In genomic region chr12:53803194-53803593, GRCh38 we compare ENCODE assay signal across 16 cellular contexts. TPM values are rescaled to one million over a fixed set of nuclear protein-coding genes. Genes with fewer than 3 reads are reported as not detected.
DNase-seq lines count a peak whose midpoint lies in the region; ATAC-seq and TF ChIP-seq lines count a peak whose summit lies in the region.
"Had no signal": no experiment of that assay in that cellular context is flagged by ENCODE, and none has a peak within 500 bp of the region (broad histone marks: within the 10 kb centered on the region; RNA-seq: fewer than 3 reads in every experiment).

No MANE protein-coding gene starts in this region.

- in situ Hi-C loops in Panc1 (cut with HindIII; ENCODE audit: low pct_unique_long_range_greater_than_20kb, low sequenced_read_pairs) = no loop called here

- H3K27me3 ChIP-seq in Panc1 (ENCODE audit: control insufficient read depth, insufficient read depth, low read length) = no peaks in the 10 kb centered on the region

- DNase-seq in Panc1 (ENCODE audit: low read depth, low spot score) = no peak
- peak; percentile 14 for DNase-seq in fibroblast of mammary gland (ENCODE audit: low read depth)
- no peak for DNase-seq in activated CD4-positive, alpha-beta T cell treated with anti-CD3 and anti-CD28 coated beads, Interleukin-2, amount 50 U/mL, for 1 hour
- no peak for DNase-seq in head of caudate nucleus
- DNase-seq: AML-193; CD4-positive, CD25-positive, alpha-beta regulatory T cell; DMS 273 treated with DMSO at 0.1 percent for 48 hours; GM23248; IMR-90 had no signal

- intact Hi-C loops in Panc1 (cut with micrococcal nuclease; ENCODE audit: unreplicated experiment) (no loop called here), head of caudate nucleus (cut with DNase I) (no loop called here)

- no TSS peak for BruUV-seq in Panc1 (replicated peaks; lab: Mats Ljungman, UMichigan)

- H3K4me3 ChIP-seq in HEK293 (ENCODE audit: low read depth, low read length) (no peak overlapping the region), Panc1 (ENCODE audit: low read depth in 2 of 2, low read length in 2 of 2) (no peak overlapping the region), fibroblast of mammary gland (ENCODE audit: control insufficient read depth, low read depth, low read length) (no peak overlapping the region)
- H3K4me3 ChIP-seq: BLaER1, GM23248 had no signal

- TF ChIP-seq CTCF in HEK293 (tag by site-specific recombination; IDR thresholded peaks at IDR 0.05) = no peak
- TF ChIP-seq CTCF in Panc1 (IDR thresholded peaks at IDR 0.05) = no peak
- TF ChIP-seq CTCF in fibroblast of mammary gland (conservative IDR thresholded peaks at IDR 0.05; ENCODE audit: control insufficient read depth, insufficient read depth, low read depth, low read length) = no peak

- ATAC-seq in Panc1 (no peak), GM21786 (IDR thresholded peaks at IDR 0.05; ENCODE audit: unreplicated experiment) (no peak)
- ATAC-seq: HCT116 had no signal

- CTCF ChIA-PET in HEK293 (lab: Yijun Ruan, JAX) = interaction anchor here (0.7 to 3.0 kb wide), 7 partner anchors 12 to 431 kb away, joined by 3 to 29 read pairs (median 3); no protein-coding TSS in a partner anchor
- CTCF ChIA-PET in Panc1 (lab: Charles Lee) = interaction anchor here (1.1 kb wide), 1 partner anchor 10 kb away, joined by 8 read pairs; no protein-coding TSS in a partner anchor

- H3K9me3 ChIP-seq in HEK293 (ENCODE audit: control insufficient read depth, insufficient read depth, low read depth, low read length) = no peaks in the 10 kb centered on the region
- no peaks in the 10 kb centered on the region for H3K9me3 ChIP-seq in Panc1 (ENCODE audit: control insufficient read depth, insufficient read depth, low read depth, low read length)
- H3K9me3 ChIP-seq: BLaER1 had no signal

- POLR2A ChIA-PET in HEK293 (lab: Yijun Ruan, JAX) = interaction anchor here (0.6 to 1.2 kb wide), 2 partner anchors 16 to 192 kb away, joined by 3 to 4 read pairs; no protein-coding TSS in a partner anchor
- POLR2A ChIA-PET in Panc1 (lab: Charles Lee) = interaction anchor here (0.6 kb wide), 1 partner anchor 42 kb away, joined by 4 read pairs; no protein-coding TSS in a partner anchor

- H3K36me3 ChIP-seq in HEK293 (ENCODE audit: control insufficient read depth in 2 of 2, insufficient read depth in 1 of 2, low read length in 2 of 2) (no peaks in the 10 kb centered on the region), Panc1 (ENCODE audit: control insufficient read depth, insufficient read depth, low read length) (no peaks in the 10 kb centered on the region)
- H3K36me3 ChIP-seq: BLaER1 had no signal

- H3K4me1 ChIP-seq in HEK293 (ENCODE audit: control insufficient read depth, insufficient read depth, low read length) (peaks cover 19% of the 10 kb centered on the region), Panc1 (ENCODE audit: control insufficient read depth, insufficient read depth, low read length) (peaks cover 21% of the 10 kb centered on the region)
- H3K4me1 ChIP-seq: BLaER1 had no signal

- no peak overlapping the region for H3K27ac ChIP-seq in HEK293 (ENCODE audit: extremely low read depth, low read depth, low read length)
- peak overlapping the region; percentile 13; the same call in 1 of the 2 replicates for H3K27ac ChIP-seq in Panc1 (ENCODE audit: low read length)
- H3K27ac ChIP-seq: BLaER1, GM23248 had no signal

TF ChIP-seq in HEK293, 187 proteins besides CTCF, POLR2A, EP300 and RAD21:
- TF ChIP-seq ZBTB26 (tag by site-specific recombination; optimal IDR thresholded peaks at IDR 0.05) = no peak
- no peak for TF ChIP-seq ZNF792 (tag by site-specific recombination; IDR thresholded peaks at IDR 0.05)
- TF ChIP-seq SCRT1 (tag by site-specific recombination; IDR thresholded peaks at IDR 0.05; ENCODE audit: borderline replicate concordance) = no peak
- no peak for TF ChIP-seq ZBTB1 (tag by site-specific recombination; IDR thresholded peaks at IDR 0.05)
- TF ChIP-seq ZBTB11 (tag by site-specific recombination; conservative IDR thresholded peaks at IDR 0.05; ENCODE audit: low read depth) = no peak
- peak; percentile 75 for TF ChIP-seq PRDM4 (tag by site-specific recombination; IDR thresholded peaks at IDR 0.05)

RNA-seq across cellular contexts. Expression of gene CISTR, which starts 51.4 kb away (rescaled TPM):
- not detected for total RNA-seq in Panc1 (2021; ENCODE audit: unreplicated experiment)
- polyA plus RNA-seq in Panc1 (2012; ENCODE audit: insufficient read length) = not detected
- total RNA-seq: A673; CD4-positive, CD25-positive, alpha-beta regulatory T cell; Daoy; GM23248; HT-29; IMR-90 had no signal
- polyA plus RNA-seq: CD4-positive, CD25-positive, alpha-beta regulatory T cell; GM23248; IMR-90 had no signal
